ENCODE assay signal across 33 cellular contexts in the genomic region with DNA sequence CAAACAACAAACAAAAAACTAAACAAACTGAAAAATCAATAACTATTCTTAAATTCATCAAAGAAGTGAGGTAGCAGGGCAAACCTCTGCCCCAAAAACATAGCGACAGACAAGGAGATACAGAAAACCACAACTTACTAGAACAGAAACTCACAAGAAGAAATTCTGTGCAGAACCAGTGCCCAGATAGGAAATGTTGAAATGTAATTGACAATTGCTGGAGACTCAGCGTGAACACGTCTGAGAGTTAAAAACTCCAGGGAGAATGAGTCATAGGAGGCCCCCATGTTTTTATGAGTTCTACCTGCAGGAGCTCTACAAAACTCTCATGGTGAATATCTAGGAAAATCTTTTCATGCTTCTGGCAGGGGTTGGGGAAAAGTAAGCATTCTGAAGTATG.
"Had no signal": no experiment of that assay in that cellular context is flagged by ENCODE, and none has a peak within 500 bp of the region (broad histone marks: within the 10 kb centered on the region; RNA-seq: fewer than 3 reads in every experiment).

No MANE protein-coding gene starts in this region.

- H3K27ac Mint-ChIP-seq: activated B cell treated with CpG ODN at 0.5 μM for 24 hours; activated CD4-positive, alpha-beta memory T cell treated with anti-CD3 and anti-CD28 coated beads for 36 hours; activated naive CD4-positive, alpha-beta T cell treated with anti-CD3 and anti-CD28 coated beads for 36 hours; activated naive CD4-positive, alpha-beta T cell treated with anti-CD3 and anti-CD28 coated beads, Interleukin-2, amount 50 U/mL, for 72 hours; activated T-helper 17 cell treated with anti-CD3 and anti-CD28 coated beads, Interleukin-2, amount 50 U/mL, for 72 hours; IgD-negative memory B cell; T-helper 1 cell treated with Interleukin-12 subunit alpha and Interleukin-12 subunit beta and Interleukin-4 antibody, amounts not matched to agents 30 μg/mL and 1 μg/mL, for 36 hours; T-helper 2 cell treated with Interferon-gamma antibody and Interleukin-4, amounts not matched to agents 5 μg/mL and 100 μg/mL, for 36 hours had no signal

- H3K4me1 Mint-ChIP-seq: activated B cell treated with CpG ODN at 0.5 μM for 24 hours; activated T-helper 17 cell treated with anti-CD3 and anti-CD28 coated beads, Interleukin-2, amount 50 U/mL, for 72 hours had no signal

- H3K9me3 Mint-ChIP-seq: T-helper 2 cell treated with Interferon-gamma antibody and Interleukin-4, amounts not matched to agents 5 μg/mL and 100 μg/mL, for 36 hours had no signal

- H3K4me3 Mint-ChIP-seq: activated B cell treated with CpG ODN at 0.5 μM for 24 hours; activated CD4-positive, alpha-beta memory T cell treated with anti-CD3 and anti-CD28 coated beads for 36 hours; activated naive CD4-positive, alpha-beta T cell treated with anti-CD3 and anti-CD28 coated beads for 36 hours; activated T-helper 17 cell treated with anti-CD3 and anti-CD28 coated beads, Interleukin-2, amount 50 U/mL, for 72 hours; IgD-negative memory B cell; T-helper 1 cell treated with Interleukin-12 subunit alpha and Interleukin-12 subunit beta and Interleukin-4 antibody, amounts not matched to agents 30 μg/mL and 1 μg/mL, for 36 hours; T-helper 2 cell treated with Interferon-gamma antibody and Interleukin-4, amounts not matched to agents 5 μg/mL and 100 μg/mL, for 36 hours had no signal

- H3K36me3 Mint-ChIP-seq: IgD-negative memory B cell had no signal

- H3K27me3 Mint-ChIP-seq: activated B cell treated with CpG ODN at 0.5 μM for 24 hours; activated CD4-positive, alpha-beta memory T cell treated with anti-CD3 and anti-CD28 coated beads for 36 hours; activated T-helper 17 cell treated with anti-CD3 and anti-CD28 coated beads, Interleukin-2, amount 50 U/mL, for 72 hours had no signal

- DNase-seq: activated B cell treated with CpG ODN at 0.5 μM for 24 hours; activated CD4-positive, alpha-beta memory T cell treated with anti-CD3 and anti-CD28 coated beads for 36 hours; activated CD4-positive, alpha-beta T cell treated with anti-CD3 and anti-CD28 coated beads for 4 hours; activated CD4-positive, alpha-beta T cell treated with anti-CD3 and anti-CD28 coated beads, Interleukin-2, amount 50 U/mL, for 1 hour; activated CD4-positive, CD25-positive, alpha-beta regulatory T cell treated with anti-CD3 and anti-CD28 coated beads, Interleukin-2, amount 50 U/mL, for 72 hours; activated CD8-positive, alpha-beta memory T cell treated with anti-CD3 and anti-CD28 coated beads, Interleukin-2, amount 50 U/mL, for 4 hours; activated gamma-delta T cell treated with Interleukin-2 at 50 U/mL for 16 hours; activated naive CD4-positive, alpha-beta T cell treated with anti-CD3 and anti-CD28 coated beads for 36 hours; activated T-cell treated with anti-CD3 and anti-CD28 coated beads for 4 hours; activated T-cell treated with anti-CD3 and anti-CD28 coated beads, Interleukin-2, amount 50 U/mL, for 48 hours; adrenal gland; body of pancreas; Karpas-422; KBM-7; MG63; NCI-H1048; NCI-H1105 treated with DMSO at 0.1 percent for 48 hours; NCI-H1436; NCI-H1694; NCI-H1930; NCI-H2081 treated with DMSO at 0.1 percent for 48 hours; NCI-H226; NCI-H446 treated with DMSO at 0.1 percent for 48 hours; NCI-H524; NCI-H69; NCI-H82; OCI-M1; Right ventricle myocardium superior had no signal

- ATAC-seq: activated naive CD4-positive, alpha-beta T cell treated with anti-CD3 and anti-CD28 coated beads, Interleukin-2, amount 50 U/mL, for 72 hours; activated T-helper 17 cell treated with anti-CD3 and anti-CD28 coated beads, Interleukin-2, amount 50 U/mL, for 72 hours; body of pancreas had no signal
